In the genomic region with DNA sequence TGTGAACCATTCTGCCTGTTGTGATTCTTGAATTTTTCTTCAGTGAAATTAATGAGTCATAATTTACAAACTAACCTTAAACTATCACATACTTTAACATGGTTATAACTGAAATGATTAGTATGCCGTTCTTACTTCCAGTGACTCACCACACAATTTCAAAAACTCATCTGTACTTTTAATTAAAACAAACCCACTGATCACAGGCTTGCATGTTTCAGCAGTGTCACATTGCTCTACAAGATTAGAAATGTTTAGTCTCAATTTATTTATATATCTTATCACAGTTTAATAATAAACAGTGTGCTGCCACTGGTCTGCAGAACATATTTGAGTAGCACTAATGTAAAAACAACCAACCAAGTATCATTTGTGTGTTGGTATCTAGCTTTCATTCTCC, we compare ENCODE assay signal across 25 cellular contexts.
DNase-seq lines count a peak whose midpoint lies in the region; ATAC-seq, FAIRE-seq and TF ChIP-seq lines count a peak whose summit lies in the region.
"Had no signal": no experiment of that assay in that cellular context is flagged by ENCODE, and none has a peak within 500 bp of the region (broad histone marks: within the 10 kb centered on the region; RNA-seq: fewer than 3 reads in every experiment).

No MANE protein-coding gene starts in this region.

- H3K4me3 ChIP-seq in A549 (no peak overlapping the region), Karpas-422 (ENCODE audit: low read length) (no peak overlapping the region), fibroblast of lung (replicated peaks in 1 of 4; ENCODE audit: control extremely low read depth in 1 of 4, insufficient read depth in 1 of 4, low read depth in 3 of 4, low read length in 4 of 4) (no peak overlapping the region), mesenchymal stem cell (ENCODE audit: insufficient read depth in 1 of 2, low read depth in 1 of 2, low read length in 2 of 2) (no peak overlapping the region), hepatocyte (no peak overlapping the region)
- H3K4me3 ChIP-seq: BLaER1 treated with 17β-estradiol and CSF1 and Interleukin-3, amounts not matched to agents 10 nM and 100 nM; HAP-1 had no signal

- no peak for TF ChIP-seq POLR2A in A549 (IDR thresholded peaks at IDR 0.05; ENCODE audit: low read length)

- no peak for FAIRE-seq in A549 (lab: Jason Lieb, UNC)
- FAIRE-seq: D721Med, GM12892, H54 had no signal

- H3K27ac ChIP-seq in A549: no peak overlapping the region
- H3K27ac ChIP-seq in Karpas-422 (ENCODE audit: low read length): no peak overlapping the region
- H3K27ac ChIP-seq in fibroblast of lung (ENCODE audit: insufficient read depth, low read length): no peak overlapping the region
- no peak overlapping the region for H3K27ac ChIP-seq in mesenchymal stem cell (ENCODE audit: low read length, poor library complexity, severe bottlenecking)
- H3K27ac ChIP-seq in hepatocyte: no peak overlapping the region
- H3K27ac ChIP-seq: 22Rv1; BLaER1 treated with 17β-estradiol and CSF1 and Interleukin-3, amounts not matched to agents 10 nM and 100 nM had no signal

- TF ChIP-seq CTCF in A549 (IDR thresholded peaks at IDR 0.05) (no peak), fibroblast of lung (conservative IDR thresholded peaks at IDR 0.05 in 1 of 2, IDR thresholded peaks at IDR 0.05 in 1 of 2; ENCODE audit: low read depth in 1 of 2, low read length in 2 of 2) (no peak), hepatocyte (IDR thresholded peaks at IDR 0.05; ENCODE audit: poor library complexity) (no peak)

- no peak overlapping the region for H3K4me2 ChIP-seq in A549
- no peak overlapping the region for H3K4me2 ChIP-seq in Karpas-422 (ENCODE audit: low read depth, low read length, poor library complexity, severe bottlenecking)
- H3K4me2 ChIP-seq in fibroblast of lung (ENCODE audit: extremely low read depth, insufficient read depth, low read length): no peak overlapping the region
- no peak overlapping the region for H3K4me2 ChIP-seq in mesenchymal stem cell (ENCODE audit: low read length, poor library complexity, severe bottlenecking)
- H3K4me2 ChIP-seq in hepatocyte: no peak overlapping the region
- H3K4me2 ChIP-seq: BLaER1 treated with 17β-estradiol and CSF1 and Interleukin-3, amounts not matched to agents 10 nM and 100 nM had no signal

- no peak overlapping the region for H2BK120ac ChIP-seq in mesenchymal stem cell (ENCODE audit: low read depth, low read length)

- H2AFZ ChIP-seq in Karpas-422 (ENCODE audit: low read length) (0 out of 2 replicates have a peak overlapping the region, but pooled peaks have one; percentile 56), fibroblast of lung (ENCODE audit: low read length) (no peak overlapping the region), mesenchymal stem cell (ENCODE audit: low read depth, low read length) (no peak overlapping the region), hepatocyte (no peak overlapping the region)

- H3K4ac ChIP-seq in mesenchymal stem cell (ENCODE audit: low read depth in 1 of 2, low read length in 2 of 2): no peak overlapping the region

- ATAC-seq in A549: no peak
- no peak for ATAC-seq in esophagus mucosa
- no peak for ATAC-seq in HG03457 (IDR thresholded peaks at IDR 0.05; ENCODE audit: unreplicated experiment)

- no peak overlapping the region for H3K18ac ChIP-seq in mesenchymal stem cell (ENCODE audit: low read depth in 1 of 2, low read length in 2 of 2)

- H3K79me2 ChIP-seq in Karpas-422 (ENCODE audit: low read length) (no peaks in the 10 kb centered on the region), fibroblast of lung (ENCODE audit: control insufficient read depth, insufficient read depth, low read length) (no peaks in the 10 kb centered on the region), hepatocyte (no peaks in the 10 kb centered on the region)

- H3K4me1 ChIP-seq in A549 (no peaks in the 10 kb centered on the region), Karpas-422 (ENCODE audit: low read length) (no peaks in the 10 kb centered on the region), fibroblast of lung (ENCODE audit: control insufficient read depth, extremely low read depth, insufficient read depth, low read length) (no peaks in the 10 kb centered on the region), mesenchymal stem cell (ENCODE audit: control insufficient read depth, insufficient read depth, low read depth, low read length) (no peaks in the 10 kb centered on the region), hepatocyte (ENCODE audit: insufficient read depth) (no peaks in the 10 kb centered on the region)
- H3K4me1 ChIP-seq: BE2C; BLaER1 treated with 17β-estradiol and CSF1 and Interleukin-3, amounts not matched to agents 10 nM and 100 nM; HAP-1 had no signal

- H2AK5ac ChIP-seq in mesenchymal stem cell (ENCODE audit: low read length, severe bottlenecking): no peak overlapping the region

- no peak overlapping the region for H3K14ac ChIP-seq in mesenchymal stem cell (ENCODE audit: low read length in 2 of 2)

- 22% methylated on average over 1 of the region's 1 CpG for WGBS in A549 (ENCODE audit: missing lambda C conversion rate)
- WGBS in mesenchymal stem cell: 13% methylated on average over 1 of the region's 1 CpG
- WGBS in hepatocyte (ENCODE audit: low lambda C conversion rate, missing lambda C conversion rate): 75% methylated on average over 1 of the region's 1 CpG

- no peak for TF ChIP-seq EP300 in A549 (IDR thresholded peaks at IDR 0.05)

- H3K9ac ChIP-seq in Karpas-422 (ENCODE audit: low read length) (no peak overlapping the region), fibroblast of lung (ENCODE audit: insufficient read depth, low read length) (no peak overlapping the region), mesenchymal stem cell (ENCODE audit: low read length) (no peak overlapping the region)
- H3K9ac ChIP-seq: BLaER1 treated with 17β-estradiol and CSF1 and Interleukin-3, amounts not matched to agents 10 nM and 100 nM had no signal

- H2BK15ac ChIP-seq in mesenchymal stem cell (ENCODE audit: low read depth, poor library complexity, severe bottlenecking): no peak overlapping the region

- no peak for DNase-seq in A549 (ENCODE audit: low read depth in 1 of 2, low spot score in 1 of 2)
- no peak for DNase-seq in Karpas-422
- DNase-seq in fibroblast of lung (ENCODE audit: low read depth in 2 of 2): peak; percentile 13 to 42
- peak; percentile 11 for DNase-seq in mesenchymal stem cell
- DNase-seq in activated effector memory CD4-positive, alpha-beta T cell treated with Interleukin-2 at 50 U/mL for 16 hours: no peak
- no peak for DNase-seq in hepatocyte (ENCODE audit: low spot score)
- DNase-seq: ACHN; AML-193; BE2C; CD4-positive, alpha-beta T cell; CD8-positive, alpha-beta memory T cell; DMS 273 treated with DMSO at 0.1 percent for 48 hours; DMS79; EL; GF-D8; GOT3; HFFc6 had no signal

- POLR2A ChIA-PET in A549 (lab: Yijun Ruan, JAX): no interaction called here

- CTCF ChIA-PET in A549 (lab: Yijun Ruan, JAX): interaction anchor here (0.6 kb wide), 1 partner anchor 1131 kb away, joined by 3 read pairs; no protein-coding TSS in a partner anchor

- no peak overlapping the region for H4K91ac ChIP-seq in mesenchymal stem cell (ENCODE audit: low read length)

- no peak overlapping the region for H2BK12ac ChIP-seq in mesenchymal stem cell (ENCODE audit: low read length in 2 of 2)

- H3K9me2 ChIP-seq in Karpas-422 (replicated peaks; ENCODE audit: insufficient read depth, low read length) (peaks cover 4% of the 10 kb centered on the region; the same call in 1 of the 2 replicates), hepatocyte (replicated peaks; ENCODE audit: insufficient read depth) (no peaks in the 10 kb centered on the region)

- H3K27me3 ChIP-seq in Karpas-422 (ENCODE audit: low read length): no peaks in the 10 kb centered on the region
- H3K27me3 ChIP-seq in fibroblast of lung (ENCODE audit: control insufficient read depth, insufficient read depth, low read length): no peaks in the 10 kb centered on the region
- no peaks in the 10 kb centered on the region for H3K27me3 ChIP-seq in mesenchymal stem cell (ENCODE audit: control insufficient read depth in 1 of 2, insufficient read depth in 1 of 2, low read length in 2 of 2)
- H3K27me3 ChIP-seq in hepatocyte: no peaks in the 10 kb centered on the region
- H3K27me3 ChIP-seq: BE2C; BLaER1 treated with 17β-estradiol and CSF1 and Interleukin-3, amounts not matched to agents 10 nM and 100 nM had no signal

- no peaks in the 10 kb centered on the region for H4K20me1 ChIP-seq in Karpas-422 (ENCODE audit: insufficient read depth, low read depth, low read length)
- H4K20me1 ChIP-seq in fibroblast of lung (ENCODE audit: control insufficient read depth, extremely low read depth, insufficient read depth, low read length): no peaks in the 10 kb centered on the region
- no peaks in the 10 kb centered on the region for H4K20me1 ChIP-seq in hepatocyte (ENCODE audit: insufficient read depth, poor library complexity, severe bottlenecking)
- H4K20me1 ChIP-seq: BLaER1 treated with 17β-estradiol and CSF1 and Interleukin-3, amounts not matched to agents 10 nM and 100 nM had no signal

- no peak overlapping the region for H4K8ac ChIP-seq in mesenchymal stem cell (ENCODE audit: low read length)

- no peaks in the 10 kb centered on the region for H3K36me3 ChIP-seq in Karpas-422 (ENCODE audit: insufficient read depth, low read length)
- H3K36me3 ChIP-seq in fibroblast of lung (ENCODE audit: control insufficient read depth, insufficient read depth, low read length): no peaks in the 10 kb centered on the region
- H3K36me3 ChIP-seq in mesenchymal stem cell (ENCODE audit: control insufficient read depth in 1 of 2, insufficient read depth in 2 of 2, low read depth in 1 of 2, low read length in 2 of 2): no peaks in the 10 kb centered on the region
- no peaks in the 10 kb centered on the region for H3K36me3 ChIP-seq in hepatocyte (replicated peaks; ENCODE audit: insufficient read depth, low read depth)
- H3K36me3 ChIP-seq: BE2C; BLaER1 treated with 17β-estradiol and CSF1 and Interleukin-3, amounts not matched to agents 10 nM and 100 nM; HAP-1 had no signal

- no peaks in the 10 kb centered on the region for H3K79me1 ChIP-seq in mesenchymal stem cell (replicated peaks; ENCODE audit: low read length, poor library complexity, severe bottlenecking)

- H3K23ac ChIP-seq in mesenchymal stem cell (ENCODE audit: low read length in 2 of 2): no peak overlapping the region

- no peaks in the 10 kb centered on the region for H3K9me3 ChIP-seq in A549
- H3K9me3 ChIP-seq in Karpas-422 (ENCODE audit: low read length): no peaks in the 10 kb centered on the region
- no peaks in the 10 kb centered on the region for H3K9me3 ChIP-seq in fibroblast of lung (ENCODE audit: control insufficient read depth, insufficient read depth, low read depth, low read length)
- H3K9me3 ChIP-seq in mesenchymal stem cell (ENCODE audit: control insufficient read depth, low read length): no peaks in the 10 kb centered on the region
- no peaks in the 10 kb centered on the region for H3K9me3 ChIP-seq in hepatocyte (ENCODE audit: low read depth)
- H3K9me3 ChIP-seq: BE2C; BLaER1 treated with 17β-estradiol and CSF1 and Interleukin-3, amounts not matched to agents 10 nM and 100 nM; HAP-1 had no signal

- TF ChIP-seq RAD21 in A549 (conservative IDR thresholded peaks at IDR 0.05 in 1 of 2, IDR thresholded peaks at IDR 0.05 in 1 of 2): no peak

- H2BK5ac ChIP-seq in mesenchymal stem cell (ENCODE audit: low read depth, low read length, poor library complexity, severe bottlenecking): no peak overlapping the region

TF ChIP-seq in A549, 52 proteins besides CTCF, POLR2A, EP300 and RAD21 (continues in another document):
- TF ChIP-seq FOSL2 (IDR thresholded peaks at IDR 0.05): no peak
- peak; percentile 30; the same call in 1 of the 2 replicates for TF ChIP-seq FOSL2 (CRISPR knock-in tag; IDR thresholded peaks at IDR 0.05)

Comparison
In these comparisons a context has a peak if more than half of its experiments do, and no peak if none do; other contexts are left out.
1. DNase-seq: peak in fibroblast of lung (2 of 2) and mesenchymal stem cell (single experiment); none in A549 (0 of 2), Karpas-422 (single experiment), activated effector memory CD4-positive, alpha-beta T cell treated with Interleukin-2 at 50 U/mL for 16 hours (single experiment) and hepatocyte (single experiment).